Comparison of ENCODE assay signal across 21 cellular contexts in the genomic region with DNA sequence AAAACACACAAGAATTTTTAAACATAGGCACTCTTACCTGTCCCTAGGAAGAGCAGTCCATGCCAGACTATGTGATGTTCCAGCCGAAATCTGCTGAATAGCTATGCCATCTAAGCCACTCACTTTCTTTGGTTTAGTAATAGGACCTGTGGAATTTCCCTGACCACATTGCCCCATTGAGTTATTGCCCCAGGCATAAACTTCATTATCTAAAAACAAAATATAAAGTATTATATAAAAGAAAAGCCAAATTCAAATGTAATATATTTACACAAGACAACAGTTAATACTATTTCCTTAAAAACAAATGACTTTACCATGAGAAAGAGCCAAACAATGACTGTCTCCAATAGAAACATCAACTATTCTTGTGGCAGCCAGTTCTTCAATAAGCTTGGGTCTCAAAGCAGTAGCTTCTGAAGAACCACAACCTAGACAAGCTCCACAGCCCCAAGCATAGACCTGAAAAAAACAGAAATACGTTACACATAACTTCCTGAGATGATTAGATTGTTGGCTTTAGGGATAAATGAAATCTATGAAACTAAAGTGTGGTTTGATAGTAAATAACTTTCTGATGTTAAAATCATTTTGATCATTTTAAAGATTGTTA.
"Had no signal": no experiment of that assay in that cellular context is flagged by ENCODE, and none has a peak within 500 bp of the region (broad histone marks: within the 10 kb centered on the region; RNA-seq: fewer than 3 reads in every experiment).

No MANE protein-coding gene starts in this region.

- DNase-seq: activated CD4-positive, alpha-beta T cell treated with anti-CD3 and anti-CD28 coated beads for 36 hours; activated CD4-positive, alpha-beta T cell treated with anti-CD3 and anti-CD28 coated beads, Interleukin-2, amount 50 U/mL, for 48 hours; activated naive CD4-positive, alpha-beta T cell; activated naive CD8-positive, alpha-beta T cell treated with anti-CD3 and anti-CD28 coated beads, Interleukin-2, amount 10 ng/mL, durations not matched to agents 7 days and 5 days; brain microvascular endothelial cell; heart right ventricle; left ventricle myocardium superior; ovary; right lobe of liver; small intestine; stimulated activated CD4-positive, alpha-beta T cell treated with anti-CD3 and anti-CD28 coated beads, Interleukin-15, amount 100 ng/mL, for 24 hours; stimulated activated CD4-positive, alpha-beta T cell treated with anti-CD3 and anti-CD28 coated beads, Interleukin-4, amount 100 ng/mL, for 1 hour; stomach; trophoblast cell had no signal

- H3K27ac Mint-ChIP-seq: activated CD4-positive, alpha-beta T cell treated with anti-CD3 and anti-CD28 coated beads for 36 hours; activated naive CD8-positive, alpha-beta T cell treated with anti-CD3 and anti-CD28 coated beads, Interleukin-2, amount 10 ng/mL, durations not matched to agents 7 days and 5 days; memory B cell; T-helper 2 cell treated with Interferon-gamma antibody and Interleukin-4, amounts not matched to agents 5 μg/mL and 100 μg/mL, for 36 hours; WTC11 had no signal

- H3K27me3 Mint-ChIP-seq: activated CD4-positive, alpha-beta T cell treated with anti-CD3 and anti-CD28 coated beads for 36 hours; activated naive CD8-positive, alpha-beta T cell treated with anti-CD3 and anti-CD28 coated beads, Interleukin-2, amount 10 ng/mL, durations not matched to agents 7 days and 5 days; central memory CD8-positive, alpha-beta T cell; memory B cell had no signal

- H3K4me1 Mint-ChIP-seq: central memory CD8-positive, alpha-beta T cell; WTC11 had no signal

- H3K4me1 ChIP-seq: right lobe of liver, stomach, vagina had no signal

- H3K27me3 ChIP-seq: brain microvascular endothelial cell, heart right ventricle, ovary, right lobe of liver, stomach, vagina had no signal

- H3K4me3 ChIP-seq: coronary artery, heart right ventricle, ovary, right lobe of liver, stomach, vagina had no signal

- H3K27ac ChIP-seq: brain microvascular endothelial cell, coronary artery, heart right ventricle, ovary, right lobe of liver, stomach, vagina had no signal

- H3K4me3 Mint-ChIP-seq: activated CD4-positive, alpha-beta T cell treated with anti-CD3 and anti-CD28 coated beads for 36 hours; activated naive CD8-positive, alpha-beta T cell treated with anti-CD3 and anti-CD28 coated beads, Interleukin-2, amount 10 ng/mL, durations not matched to agents 7 days and 5 days; central memory CD8-positive, alpha-beta T cell; memory B cell; T-helper 2 cell treated with Interferon-gamma antibody and Interleukin-4, amounts not matched to agents 5 μg/mL and 100 μg/mL, for 36 hours; WTC11 had no signal

- H3K9me3 Mint-ChIP-seq: WTC11 had no signal

- H3K36me3 ChIP-seq: ovary had no signal

- ATAC-seq: activated CD4-positive, alpha-beta T cell treated with anti-CD3 and anti-CD28 coated beads for 36 hours; esophagus mucosa; heart right ventricle; left ventricle myocardium superior; right lobe of liver; WTC11 had no signal

- H3K9me3 ChIP-seq: ovary, right lobe of liver, stomach, vagina had no signal
